In genomic region chr19:11482384-11483050, GRCh38 we compare ENCODE assay signal across 8 cellular contexts. TPM values are rescaled to one million over a fixed set of nuclear protein-coding genes. Genes with fewer than 3 reads are reported as not detected.
DNase-seq lines count a peak whose midpoint lies in the region; ATAC-seq, FAIRE-seq and TF ChIP-seq lines count a peak whose summit lies in the region.

No MANE protein-coding gene starts in this region.

- peaks cover 2% of the 10 kb centered on the region for H3K4me1 ChIP-seq in keratinocyte (ENCODE audit: control insufficient read depth, extremely low read depth, insufficient read depth, low read length)

- no peaks in the 10 kb centered on the region for H3K79me2 ChIP-seq in keratinocyte (ENCODE audit: control insufficient read depth, insufficient read depth, low read length)

- H3K27me3 ChIP-seq in keratinocyte (ENCODE audit: control insufficient read depth, extremely low read depth, insufficient read depth, low read length), result peaks cover 41% of the 10 kb centered on the region

- H3K9me3 ChIP-seq in keratinocyte (ENCODE audit: control insufficient read depth, low read depth, low read length), result no peaks in the 10 kb centered on the region

- no peak overlapping the region for H3K9ac ChIP-seq in keratinocyte (ENCODE audit: control insufficient read depth, extremely low read depth, insufficient read depth, low read length)

- peak; percentile 61 for TF ChIP-seq CTCF in cardiac fibroblast (IDR thresholded peaks at IDR 0.05; ENCODE audit: low read depth, low read length)
- TF ChIP-seq CTCF in keratinocyte (optimal IDR thresholded peaks at IDR 0.05 in 1 of 3, IDR thresholded peaks at IDR 0.05 in 1 of 3, conservative IDR thresholded peaks at IDR 0.05 in 1 of 3; ENCODE audit: extremely low read depth in 1 of 3, insufficient read depth in 2 of 3, low read length in 3 of 3), result peak; percentile 49 to 98 (median 89)

- in situ Hi-C loops in ACHN (cut with HindIII; ENCODE audit: low pct_ligation_motif_present, low pct_unique_long_range_greater_than_20kb, low sequenced_read_pairs), result no loop called here

- DNase-seq in ACHN, result peak; percentile 75
- peak; percentile 79 for DNase-seq in NCI-H2227 treated with DMSO at 0.1 percent for 48 hours (lab: John Stamatoyannopoulos, UW)
- peak; percentile 66 for DNase-seq in activated CD4-positive, CD25-positive, alpha-beta regulatory T cell treated with anti-CD3 and anti-CD28 coated beads, Interleukin-2, amount 50 U/mL, for 16 hours (ENCODE audit: low read depth, low spot score)
- peak; percentile 83 to 89 for DNase-seq in cardiac fibroblast (ENCODE audit: low read depth in 2 of 2)
- no peak for DNase-seq in keratinocyte (ENCODE audit: low read depth, low spot score)
- peak; percentile 64 to 75 for DNase-seq in stimulated activated CD4-positive, alpha-beta T cell treated with anti-CD3 and anti-CD28 coated beads, Interleukin-1b, Interleukin-23, amount 100 ng/mL, for 1 hour (ENCODE audit: low read depth in 2 of 2)

- H3K27ac ChIP-seq in keratinocyte (ENCODE audit: control insufficient read depth, insufficient read depth, low read length), result no peak overlapping the region

- no peaks in the 10 kb centered on the region for H3K9me1 ChIP-seq in keratinocyte (ENCODE audit: control insufficient read depth, extremely low read depth, insufficient read depth, low read length)

- dilution Hi-C loops in keratinocyte (cut with MboI; ENCODE audit: extremely low pct_ligation_motif_present, low sequenced_read_pairs), result no loop called here

- H3K4me3 ChIP-seq in cardiac fibroblast (replicated peaks in 1 of 2; ENCODE audit: low read depth in 2 of 2, low read length in 2 of 2) (peak overlapping the region; percentile 37 to 52), keratinocyte (ENCODE audit: control insufficient read depth in 2 of 3, extremely low read depth in 1 of 3, insufficient read depth in 2 of 3, low read depth in 1 of 3, low read length in 3 of 3) (peak overlapping the region in 2 of 3 experiments; percentile 33 to 40)

- FAIRE-seq in keratinocyte (lab: Jason Lieb, UNC), result no peak

- H3K4me2 ChIP-seq in keratinocyte (ENCODE audit: control insufficient read depth, extremely low read depth, insufficient read depth, low read depth, low read length), result peak overlapping the region; percentile 32

- ATAC-seq in GM18867 (IDR thresholded peaks at IDR 0.05; ENCODE audit: unreplicated experiment), result peak; percentile 61
- peak; percentile 71 for ATAC-seq in HG03280 (IDR thresholded peaks at IDR 0.05; ENCODE audit: unreplicated experiment)

- peaks cover 2% of the 10 kb centered on the region for H4K20me1 ChIP-seq in keratinocyte (ENCODE audit: control insufficient read depth, extremely low read depth, insufficient read depth, low read length)

- H3K36me3 ChIP-seq in keratinocyte (ENCODE audit: control insufficient read depth in 2 of 2, extremely low read depth in 1 of 2, insufficient read depth in 2 of 2, low read length in 2 of 2), result no peaks in the 10 kb centered on the region

- no peak overlapping the region for H2AFZ ChIP-seq in keratinocyte (ENCODE audit: control insufficient read depth, low read length)

RNA-seq across cellular contexts. Expression of gene ELAVL3, which starts 1.7 kb away (rescaled TPM):
- polyA plus RNA-seq in keratinocyte, result not detected in 3 replicates
- not detected for polyA plus RNA-seq in keratinocyte (2011; ENCODE audit: low read depth)
- not detected in 2 replicates for polyA plus RNA-seq in keratinocyte (2011; cell fraction: cytosol; rRNA removed)
- polyA plus RNA-seq in keratinocyte (2011; cell fraction: nucleus; rRNA removed), result 0.04 TPM in 1 of 2 replicates, not detected in the other
- not detected in 2 replicates for polyA plus RNA-seq in keratinocyte (2012; ENCODE audit: low replicate concordance)
- polyA minus RNA-seq in keratinocyte, result not detected in 3 replicates
- polyA minus RNA-seq in keratinocyte (2011; cell fraction: cytosol; rRNA and poly(A)+ RNA removed), result not detected
- not detected in 2 replicates for polyA minus RNA-seq in keratinocyte (2011; cell fraction: nucleus; rRNA and poly(A)+ RNA removed)

RNA-seq across cellular contexts. Expression of gene ZNF653, which starts 23.1 kb away (rescaled TPM):
- 3.7 to 5.8 TPM (median 3.8 TPM) in 3 replicates for polyA plus RNA-seq in keratinocyte
- polyA plus RNA-seq in keratinocyte (2011; ENCODE audit: low read depth), result 2.4 TPM
- 2.6 and 3.6 TPM in 2 replicates for polyA plus RNA-seq in keratinocyte (2011; cell fraction: cytosol; rRNA removed)
- 7.2 and 13.2 TPM in 2 replicates for polyA plus RNA-seq in keratinocyte (2011; cell fraction: nucleus; rRNA removed)
- 3.7 and 4.8 TPM in 2 replicates for polyA plus RNA-seq in keratinocyte (2012; ENCODE audit: low replicate concordance)
- polyA minus RNA-seq in keratinocyte, result 1.4 to 3.6 TPM (median 3.1 TPM) in 3 replicates
- not detected for polyA minus RNA-seq in keratinocyte (2011; cell fraction: cytosol; rRNA and poly(A)+ RNA removed)
- polyA minus RNA-seq in keratinocyte (2011; cell fraction: nucleus; rRNA and poly(A)+ RNA removed), result 0.78 and 2.6 TPM in 2 replicates

RNA-seq across cellular contexts. Expression of gene ECSIT, which starts 46.4 kb away (rescaled TPM):
- polyA plus RNA-seq in keratinocyte, result 16.0 to 18.8 TPM (median 18.3 TPM) in 3 replicates
- 19.1 TPM for polyA plus RNA-seq in keratinocyte (2011; ENCODE audit: low read depth)
- polyA plus RNA-seq in keratinocyte (2011; cell fraction: cytosol; rRNA removed), result 14.2 and 18.8 TPM in 2 replicates
- polyA plus RNA-seq in keratinocyte (2011; cell fraction: nucleus; rRNA removed), result 12.8 and 18.6 TPM in 2 replicates
- polyA plus RNA-seq in keratinocyte (2012; ENCODE audit: low replicate concordance), result 16.7 and 20.2 TPM in 2 replicates
- 20.1 to 35.4 TPM (median 26.3 TPM) in 3 replicates for polyA minus RNA-seq in keratinocyte
- 40.9 TPM for polyA minus RNA-seq in keratinocyte (2011; cell fraction: cytosol; rRNA and poly(A)+ RNA removed)
- 3.8 and 6.9 TPM in 2 replicates for polyA minus RNA-seq in keratinocyte (2011; cell fraction: nucleus; rRNA and poly(A)+ RNA removed)

RNA-seq across cellular contexts. Expression of gene PRKCSH, which starts 47.1 kb away (rescaled TPM):
- polyA plus RNA-seq in keratinocyte, result 47.9 to 125 TPM (median 56.3 TPM) in 3 replicates
- polyA plus RNA-seq in keratinocyte (2011; ENCODE audit: low read depth), result 141 TPM
- 36.7 and 75.5 TPM in 2 replicates for polyA plus RNA-seq in keratinocyte (2011; cell fraction: cytosol; rRNA removed)
- 179 and 201 TPM in 2 replicates for polyA plus RNA-seq in keratinocyte (2011; cell fraction: nucleus; rRNA removed)
- 151 and 208 TPM in 2 replicates for polyA plus RNA-seq in keratinocyte (2012; ENCODE audit: low replicate concordance)
- 80.2 to 367 TPM (median 82.8 TPM) in 3 replicates for polyA minus RNA-seq in keratinocyte
- polyA minus RNA-seq in keratinocyte (2011; cell fraction: cytosol; rRNA and poly(A)+ RNA removed), result 131 TPM
- polyA minus RNA-seq in keratinocyte (2011; cell fraction: nucleus; rRNA and poly(A)+ RNA removed), result 100 and 158 TPM in 2 replicates

RNA-seq across cellular contexts. Expression of gene ODAD3, which starts 47.6 kb away (rescaled TPM):
- 0.05 to 0.52 TPM (median 0.09 TPM) in 3 replicates for polyA plus RNA-seq in keratinocyte
- not detected for polyA plus RNA-seq in keratinocyte (2011; ENCODE audit: low read depth)
- 0.02 and 0.22 TPM in 2 replicates for polyA plus RNA-seq in keratinocyte (2011; cell fraction: cytosol; rRNA removed)
- 0.18 and 0.25 TPM in 2 replicates for polyA plus RNA-seq in keratinocyte (2011; cell fraction: nucleus; rRNA removed)
- 0.29 TPM in 1 of 2 replicates, not detected in the other for polyA plus RNA-seq in keratinocyte (2012; ENCODE audit: low replicate concordance)
- polyA minus RNA-seq in keratinocyte, result 0.19 TPM in 1 of 3 replicates, not detected in the others
- polyA minus RNA-seq in keratinocyte (2011; cell fraction: cytosol; rRNA and poly(A)+ RNA removed), result not detected
- not detected in 2 replicates for polyA minus RNA-seq in keratinocyte (2011; cell fraction: nucleus; rRNA and poly(A)+ RNA removed)
